ENCODE assay signal across 1 cellular context in genomic region chr17:21279582-21279981, GRCh38.
TF ChIP-seq lines count a peak whose summit lies in the region.

No MANE protein-coding gene starts in this region.

TF ChIP-seq in HepG2, 621 proteins besides CTCF, POLR2A, EP300 and RAD21:
- no peak for TF ChIP-seq THAP7 (CRISPR knock-in tag; IDR thresholded peaks at IDR 0.05)
- TF ChIP-seq AFF4 (CRISPR knock-in tag; IDR thresholded peaks at IDR 0.05): no peak
- TF ChIP-seq ZFP36L1 (CRISPR knock-in tag; IDR thresholded peaks at IDR 0.05): 0 out of 2 replicates have a peak, but pooled peaks have one; percentile 27
- no peak for TF ChIP-seq RFXAP (CRISPR knock-in tag; IDR thresholded peaks at IDR 0.05; ENCODE audit: borderline replicate concordance)
- TF ChIP-seq ZBTB21 (CRISPR knock-in tag; IDR thresholded peaks at IDR 0.05): no peak
